26 cellular contexts compared by ENCODE assay signal in genomic region chr9:110775724-110776123, GRCh38.
"Had no signal": no experiment of that assay in that cellular context is flagged by ENCODE, and none has a peak within 500 bp of the region (broad histone marks: within the 10 kb centered on the region; RNA-seq: fewer than 3 reads in every experiment).

No MANE protein-coding gene starts in this region.

- H3K27ac ChIP-seq: VCaP had no signal

- H3K27me3 ChIP-seq: adrenal gland, breast epithelium, MG63 had no signal

- H3K9me3 ChIP-seq: adrenal gland, breast epithelium, MG63 had no signal

- H3K4me1 ChIP-seq: breast epithelium had no signal

- H3K36me3 ChIP-seq: adrenal gland, breast epithelium had no signal

- DNase-seq: activated CD4-positive, alpha-beta memory T cell treated with anti-CD3 and anti-CD28 coated beads, Interleukin-2, amount 10 ng/mL, durations not matched to agents 7 days and 5 days; activated CD4-positive, alpha-beta T cell treated with anti-CD3 and anti-CD28 coated beads for 36 hours; activated CD4-positive, alpha-beta T cell treated with anti-CD3 and anti-CD28 coated beads, Interleukin-2, amount 50 U/mL, for 1 hour; activated CD4-positive, CD25-positive, alpha-beta regulatory T cell; activated gamma-delta T cell treated with Interleukin-2 at 50 U/mL for 16 hours; activated naive CD4-positive, alpha-beta T cell treated with anti-CD3 and anti-CD28 coated beads, Interleukin-2, amount 10 ng/mL, durations not matched to agents 7 days and 5 days; activated naive CD8-positive, alpha-beta T cell treated with anti-CD3 and anti-CD28 coated beads for 36 hours; activated T-cell treated with anti-CD3 and anti-CD28 coated beads, Interleukin-2, amount 50 U/mL, for 72 hours; adrenal gland; caudate nucleus; MG63; MV-4-11; NCI-H1092 treated with DMSO at 0.1 percent for 48 hours; NCI-H1417 treated with DMSO at 0.1 percent for 48 hours; NCI-H1694; NCI-H2029; NCI-H2107; NCI-H2171 treated with DMSO at 0.1 percent for 48 hours; NCI-H226; NCI-H510A; NCI-H526 treated with DMSO at 0.1 percent for 48 hours; NCI-H82; SIG-M5; T-cell had no signal

- ATAC-seq: activated CD4-positive, alpha-beta T cell treated with anti-CD3 and anti-CD28 coated beads for 36 hours; activated T-cell treated with anti-CD3 and anti-CD28 coated beads, Interleukin-2, amount 50 U/mL, for 72 hours; T-cell had no signal

- H3K4me3 ChIP-seq: adrenal gland, breast epithelium, MG63 had no signal
